8 cellular contexts compared by ENCODE assay signal in the genomic region with DNA sequence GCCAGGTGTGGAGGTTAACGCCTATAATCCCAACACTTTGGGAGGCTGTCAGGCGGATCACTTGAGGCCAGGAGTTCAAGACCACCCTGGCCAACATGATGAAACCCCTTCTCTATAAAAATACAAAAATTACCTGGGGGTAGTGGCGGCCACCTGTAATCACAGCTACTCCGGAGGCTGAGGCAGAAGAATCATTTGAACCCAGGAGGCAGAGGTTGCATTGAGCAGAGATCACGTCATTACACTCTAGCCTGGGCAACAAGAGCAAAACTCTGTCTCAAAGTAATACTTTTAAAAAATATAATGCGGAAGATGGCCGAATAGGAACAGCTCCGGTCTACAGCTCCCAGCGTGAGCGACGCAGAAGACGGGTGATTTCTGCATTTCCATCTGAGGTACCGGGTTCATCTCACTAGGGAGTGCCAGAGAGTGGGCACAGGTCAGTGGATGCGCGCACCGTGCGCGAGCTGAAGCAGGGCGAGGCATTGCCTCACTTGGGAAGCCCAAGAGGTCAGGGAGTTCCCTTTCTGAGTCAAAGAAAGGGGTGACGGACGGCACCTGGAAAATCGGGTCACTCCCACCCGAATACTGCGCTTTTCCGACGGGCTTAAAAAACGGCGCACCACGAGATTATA.
DNase-seq lines count a peak whose midpoint lies in the region; TF ChIP-seq lines count a peak whose summit lies in the region.
"Not testable (repeated sequence)": the region's sequence is repeated elsewhere in the genome, so short reads cannot be mapped to it uniquely, and the experiment has no call there.

No MANE protein-coding gene starts in this region.

- not testable (repeated sequence) for H3K27ac Mint-ChIP-seq in CD14-positive monocyte; activated CD4-positive, alpha-beta memory T cell treated with anti-CD3 and anti-CD28 coated beads, Interleukin-2, amount 10 ng/mL, durations not matched to agents 7 days and 5 days
- H3K27ac Mint-ChIP-seq in mesothelial cell of epicardium = peak overlapping the region; percentile 50

- TF ChIP-seq CTCF in CD14-positive monocyte (IDR thresholded peaks at IDR 0.05); HL-60 (IDR thresholded peaks at IDR 0.05; ENCODE audit: insufficient read depth, low read length); mesothelial cell of epicardium (IDR thresholded peaks at IDR 0.05; ENCODE audit: unreplicated experiment): not testable (repeated sequence)
- TF ChIP-seq CTCF in left ventricle myocardium inferior (IDR thresholded peaks at IDR 0.05; ENCODE audit: borderline replicate concordance) = peak; percentile 22

- H3K9me3 Mint-ChIP-seq in CD14-positive monocyte; activated CD4-positive, alpha-beta memory T cell treated with anti-CD3 and anti-CD28 coated beads, Interleukin-2, amount 10 ng/mL, durations not matched to agents 7 days and 5 days; mesothelial cell of epicardium: not testable (repeated sequence)

- not testable (repeated sequence) for H3K36me3 ChIP-seq in left ventricle myocardium inferior

- not testable (repeated sequence) for H3K27me3 Mint-ChIP-seq in CD14-positive monocyte (ENCODE audit: low read depth in 3 of 3); activated CD4-positive, alpha-beta memory T cell treated with anti-CD3 and anti-CD28 coated beads, Interleukin-2, amount 10 ng/mL, durations not matched to agents 7 days and 5 days; mesothelial cell of epicardium (ENCODE audit: low read depth)

- not testable (repeated sequence) for H3K4me1 Mint-ChIP-seq in CD14-positive monocyte; activated CD4-positive, alpha-beta memory T cell treated with anti-CD3 and anti-CD28 coated beads, Interleukin-2, amount 10 ng/mL, durations not matched to agents 7 days and 5 days; mesothelial cell of epicardium

- H3K4me1 ChIP-seq in left ventricle myocardium inferior = not testable (repeated sequence)

- not testable (repeated sequence) for H3K27ac ChIP-seq in HL-60 (replicated peaks); left ventricle myocardium inferior (replicated peaks)

- POLR2A ChIA-PET in activated CD4-positive, alpha-beta memory T cell treated with anti-CD3 and anti-CD28 coated beads, Interleukin-2, amount 10 ng/mL, durations not matched to agents 7 days and 5 days (lab: Charles Lee) = interaction anchor here (0.6 kb wide), 1 partner anchor 56 kb away, joined by 4 read pairs; no protein-coding TSS in a partner anchor

- intact Hi-C loops in CD14-positive monocyte (cut with micrococcal nuclease) = loop anchor here in 1 of 2 donors (10.0 kb wide), 1 partner anchor 1026 kb away; no protein-coding TSS in a partner anchor
- intact Hi-C loops in left ventricle myocardium inferior (cut with micrococcal nuclease) = not testable (repeated sequence)

- H3K9me3 ChIP-seq in left ventricle myocardium inferior (replicated peaks) = not testable (repeated sequence)

- not testable (repeated sequence) for H3K27me3 ChIP-seq in HL-60 (ENCODE audit: insufficient read depth, poor library complexity, severe bottlenecking); left ventricle myocardium inferior (ENCODE audit: low read depth)

- not testable (repeated sequence) for H3K36me3 Mint-ChIP-seq in CD14-positive monocyte; activated CD4-positive, alpha-beta memory T cell treated with anti-CD3 and anti-CD28 coated beads, Interleukin-2, amount 10 ng/mL, durations not matched to agents 7 days and 5 days (ENCODE audit: low read depth); mesothelial cell of epicardium

- H3K4me3 ChIP-seq in HL-60 (replicated peaks; ENCODE audit: insufficient read depth, low read length) (peak overlapping the region; percentile 6; the same call in 1 of the 2 replicates), left ventricle myocardium inferior (peak overlapping the region; percentile 61)

- not testable (repeated sequence) for DNase-seq in CD14-positive monocyte (ENCODE audit: low spot score); activated CD4-positive, alpha-beta memory T cell treated with anti-CD3 and anti-CD28 coated beads, Interleukin-2, amount 10 ng/mL, durations not matched to agents 7 days and 5 days; left ventricle myocardium inferior; mesothelial cell of epicardium (ENCODE audit: low spot score in 2 of 2, unreplicated experiment in 2 of 2)
- DNase-seq in HL-60 (ENCODE audit: low read depth in 1 of 2, low spot score in 1 of 2) (peak in 1 of 2 experiments; percentile 8), NCI-H774 (lab: John Stamatoyannopoulos, UW) (peak; percentile 46)
- DNase-seq in central memory CD4-positive, alpha-beta T cell = peak; percentile 11
- DNase-seq in stimulated activated CD4-positive, alpha-beta T cell treated with anti-CD3 and anti-CD28 coated beads, Interleukin-4, amount 100 ng/mL, for 1 hour = peak; percentile 8

- peak overlapping the region; percentile 67 to 70 for H3K4me3 Mint-ChIP-seq in CD14-positive monocyte
- H3K4me3 Mint-ChIP-seq in activated CD4-positive, alpha-beta memory T cell treated with anti-CD3 and anti-CD28 coated beads, Interleukin-2, amount 10 ng/mL, durations not matched to agents 7 days and 5 days = peak overlapping the region; percentile 66
- peak overlapping the region; percentile 78 for H3K4me3 Mint-ChIP-seq in mesothelial cell of epicardium

- CTCF ChIA-PET in activated CD4-positive, alpha-beta memory T cell treated with anti-CD3 and anti-CD28 coated beads, Interleukin-2, amount 10 ng/mL, durations not matched to agents 7 days and 5 days (lab: Charles Lee) = not testable (repeated sequence)
